In the genomic region with DNA sequence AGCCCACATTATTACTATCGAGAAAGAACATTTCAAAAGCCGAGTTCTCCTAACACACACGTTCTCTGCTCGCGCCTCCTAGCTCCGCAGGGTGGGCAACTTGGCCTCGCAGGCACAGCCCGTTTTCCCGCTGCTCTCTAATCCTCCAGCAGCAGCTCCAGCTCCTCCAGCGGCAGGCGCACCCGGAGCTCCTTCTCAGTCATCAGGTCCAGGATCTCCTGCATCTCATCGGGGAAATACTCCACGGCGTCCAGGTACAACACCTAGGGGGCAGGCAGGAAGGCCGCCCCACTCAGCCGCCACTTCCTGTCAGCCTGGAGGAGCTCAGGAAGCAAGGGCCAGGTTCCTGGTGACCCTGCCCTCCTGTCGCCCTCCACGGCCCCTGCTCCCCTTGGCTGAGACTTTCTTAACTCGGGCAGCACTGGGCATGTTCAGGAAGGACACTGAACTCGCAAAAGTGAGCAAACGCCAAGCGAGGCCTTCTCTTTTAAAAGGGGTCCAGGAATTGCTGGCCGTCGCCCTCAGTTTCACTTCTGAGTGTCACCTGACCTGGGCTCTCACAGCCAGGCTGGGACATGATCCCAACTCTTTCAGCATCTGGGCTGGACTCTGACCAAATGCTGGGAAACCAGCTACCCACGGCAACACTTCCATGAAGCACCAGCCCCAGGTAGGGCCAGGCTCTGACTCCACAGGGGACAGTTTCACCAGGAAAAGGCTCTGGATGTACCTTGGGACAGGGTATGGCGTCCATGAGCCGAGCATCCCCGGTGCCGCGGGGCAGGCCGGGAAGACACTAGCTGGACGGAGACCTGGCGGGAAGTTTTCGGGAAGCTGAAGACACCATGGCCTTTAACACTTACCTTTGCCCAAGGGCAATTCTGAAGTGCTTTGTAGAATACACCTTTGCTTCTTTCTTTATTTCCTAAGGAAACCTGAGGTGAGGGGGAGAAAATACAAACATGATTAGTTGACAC, we compare ENCODE assay signal across 1 cellular context.
TF ChIP-seq lines count a peak whose summit lies in the region.

No MANE protein-coding gene starts in this region.

TF ChIP-seq in H1, 55 proteins besides CTCF, POLR2A, EP300 and RAD21:
- no peak for TF ChIP-seq HDAC2 (IDR thresholded peaks at IDR 0.05; ENCODE audit: borderline replicate concordance in 1 of 2, low read depth in 2 of 2, low read length in 2 of 2)
- TF ChIP-seq FOSL1 (IDR thresholded peaks at IDR 0.05; ENCODE audit: insufficient read depth, low read depth, low read length) = no peak
- TF ChIP-seq KDM4A (IDR thresholded peaks at IDR 0.05; ENCODE audit: low read depth, low read length, severe bottlenecking) = no peak
- TF ChIP-seq CREB1 (IDR thresholded peaks at IDR 0.05) = no peak
- TF ChIP-seq, protein P1, sequence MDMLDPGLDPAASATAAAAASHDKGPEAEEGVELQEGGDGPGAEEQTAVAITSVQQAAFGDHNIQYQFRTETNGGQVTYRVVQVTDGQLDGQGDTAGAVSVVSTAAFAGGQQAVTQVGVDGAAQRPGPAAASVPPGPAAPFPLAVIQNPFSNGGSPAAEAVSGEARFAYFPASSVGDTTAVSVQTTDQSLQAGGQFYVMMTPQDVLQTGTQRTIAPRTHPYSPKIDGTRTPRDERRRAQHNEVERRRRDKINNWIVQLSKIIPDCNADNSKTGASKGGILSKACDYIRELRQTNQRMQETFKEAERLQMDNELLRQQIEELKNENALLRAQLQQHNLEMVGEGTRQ (IDR thresholded peaks at IDR 0.05; ENCODE audit: low read length) = no peak
- TF ChIP-seq TCF12 (IDR thresholded peaks at IDR 0.05; ENCODE audit: low read depth, low read length) = no peak
